ENCODE assay signal across 8 cellular contexts in genomic region chr2:179410552-179411356, GRCh38.
DNase-seq lines count a peak whose midpoint lies in the region; ATAC-seq, FAIRE-seq and TF ChIP-seq lines count a peak whose summit lies in the region.

No MANE protein-coding gene starts in this region.

- peak; percentile 71 for TF ChIP-seq CTCF in HL-60 (IDR thresholded peaks at IDR 0.05; ENCODE audit: insufficient read depth, low read length)
- peak; percentile 50 to 61 (median 58); a peak in 5 of 6 replicates for TF ChIP-seq CTCF in K562 (IDR thresholded peaks at IDR 0.05 in 2 of 3, conservative IDR thresholded peaks at IDR 0.05 in 1 of 3; ENCODE audit: insufficient read depth in 2 of 3, low read depth in 1 of 3, low read length in 3 of 3)

- H3K9me3 ChIP-seq in K562 (replicated peaks; ENCODE audit: control insufficient read depth, insufficient read depth, low read depth, low read length) = no peaks in the 10 kb centered on the region

- no peaks in the 10 kb centered on the region for H3K4me1 ChIP-seq in K562 (replicated peaks in 1 of 2; ENCODE audit: control insufficient read depth in 2 of 2, insufficient read depth in 2 of 2, low read length in 2 of 2)

- H3K9me1 ChIP-seq in K562 (ENCODE audit: control insufficient read depth, insufficient read depth, low read length) = no peaks in the 10 kb centered on the region

- intact Hi-C loops in K562 (cut with micrococcal nuclease) = loop anchor here (1.0 kb wide), 1 partner anchor 341 kb away; no protein-coding TSS in a partner anchor

- CTCF ChIA-PET in K562 (lab: Yijun Ruan, JAX; ENCODE audit: low intra/inter-chr PET ratio) = interaction anchor here (0.7 kb wide), 1 partner anchor 191 kb away, joined by 3 read pairs; no protein-coding TSS in a partner anchor

- peak; percentile 90 for DNase-seq in DMS53 (lab: John Stamatoyannopoulos, UW)
- peak in 1 of 2 experiments; percentile 40 for DNase-seq in HL-60 (ENCODE audit: low read depth in 1 of 2, low spot score in 1 of 2)
- peak; percentile 27 for DNase-seq in NCI-H82 treated with DMSO at 0.1 percent for 48 hours (lab: John Stamatoyannopoulos, UW; ENCODE audit: unreplicated experiment)
- DNase-seq in K562 (ENCODE audit: extremely low read depth in 1 of 4, low spot score in 3 of 4) = peak; percentile 27 to 59 (median 31)
- DNase-seq in inferior parietal cortex (ENCODE audit: extremely low spot score) = peak; percentile 84
- peak; percentile 16 to 18 for DNase-seq in stimulated activated CD4-positive, alpha-beta T cell treated with anti-CD3 and anti-CD28 coated beads, Interleukin-2, amount 100 ng/mL, for 48 hours

- POLR2A ChIA-PET in K562 (lab: Yijun Ruan, JAX) = interaction anchor here (0.6 kb wide), 1 partner anchor 350 kb away, joined by 3 read pairs; no protein-coding TSS in a partner anchor

- H3K27me3 ChIP-seq in HL-60 (ENCODE audit: insufficient read depth, poor library complexity, severe bottlenecking) (no peaks in the 10 kb centered on the region), K562 (ENCODE audit: control insufficient read depth in 2 of 2, insufficient read depth in 2 of 2, low read length in 2 of 2) (no peaks in the 10 kb centered on the region)

- H3K4me2 ChIP-seq in K562 (ENCODE audit: insufficient read depth, low read length) = no peak overlapping the region

- peak; percentile 39 to 54; a peak in 3 of 4 replicates for TF ChIP-seq RAD21 in K562 (CRISPR knock-in tag; conservative IDR thresholded peaks at IDR 0.05 in 1 of 2, IDR thresholded peaks at IDR 0.05 in 1 of 2)

- FAIRE-seq in K562 (lab: Jason Lieb, UNC) = peak; percentile 82

- no peak overlapping the region for H3K9ac ChIP-seq in K562 (ENCODE audit: insufficient read depth in 1 of 2, low read depth in 2 of 2, low read length in 2 of 2)

- H3K27ac ChIP-seq in HL-60 (replicated peaks) = no peak overlapping the region
- H3K27ac ChIP-seq in K562 (ENCODE audit: extremely low read depth, low read depth, low read length) = no peak overlapping the region

- BruUV-seq in K562 (replicated peaks; lab: Mats Ljungman, UMichigan) = no TSS peak

- H3K4me3 ChIP-seq in HL-60 (replicated peaks; ENCODE audit: insufficient read depth, low read length) (no peak overlapping the region), K562 (no peak overlapping the region)

- no peak overlapping the region for H2AFZ ChIP-seq in K562 (ENCODE audit: low read depth, low read length)

- no peaks in the 10 kb centered on the region for H3K36me3 ChIP-seq in K562 (ENCODE audit: control insufficient read depth, insufficient read depth, low read length)

- no peak for TF ChIP-seq POLR2A in K562 (conservative IDR thresholded peaks at IDR 0.05)

- no peaks in the 10 kb centered on the region for H4K20me1 ChIP-seq in K562 (replicated peaks; ENCODE audit: control insufficient read depth, insufficient read depth, low read length)

- in situ Hi-C loops in K562 (cut with MboI) = no loop called here

- no peak for TF ChIP-seq EP300 in K562 (IDR thresholded peaks at IDR 0.05; ENCODE audit: low read length)

- ATAC-seq in GM19438 (IDR thresholded peaks at IDR 0.05; ENCODE audit: low read depth, unreplicated experiment) (peak; percentile 83), K562 (peak; percentile 77), HG02571 (IDR thresholded peaks at IDR 0.05; ENCODE audit: unreplicated experiment) (no peak)

- H3K79me2 ChIP-seq in K562 (ENCODE audit: control insufficient read depth, insufficient read depth, low read length) = no peaks in the 10 kb centered on the region

- WGBS in K562 (ENCODE audit: insufficient coverage, low coverage, missing lambda C conversion rate) = 0% methylated on average over 8 of the region's 8 CpGs

TF ChIP-seq in K562, 482 proteins besides CTCF, POLR2A, EP300 and RAD21:
- TF ChIP-seq ELF4 (CRISPR knock-in tag; IDR thresholded peaks at IDR 0.05) = no peak
- no peak for TF ChIP-seq STAG1 (CRISPR knock-in tag; IDR thresholded peaks at IDR 0.05; ENCODE audit: borderline replicate concordance)
- no peak for TF ChIP-seq MLX (CRISPR knock-in tag; conservative IDR thresholded peaks at IDR 0.05)
- peak; percentile 34; the same call in 1 of the 2 replicates for TF ChIP-seq SMC3 (conservative IDR thresholded peaks at IDR 0.05; ENCODE audit: insufficient read depth, low read depth, low read length)
- TF ChIP-seq BCOR (IDR thresholded peaks at IDR 0.05) = no peak
